Comparison of ENCODE assay signal across 1 cellular context in genomic region chr2:130181880-130182682, GRCh38.
A peak's percentile ranks its signal among the peaks of the same experiment; 100 is the strongest.
TF ChIP-seq lines count a peak whose summit lies in the region.
"Not testable (repeated sequence)": the region's sequence is repeated elsewhere in the genome, so short reads cannot be mapped to it uniquely, and the experiment has no call there.

A gene with protein sequence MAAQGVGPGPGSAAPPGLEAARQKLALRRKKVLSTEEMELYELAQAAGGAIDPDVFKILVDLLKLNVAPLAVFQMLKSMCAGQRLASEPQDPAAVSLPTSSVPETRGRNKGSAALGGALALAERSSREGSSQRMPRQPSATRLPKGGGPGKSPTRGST (plus strand): TSS chr2:130182262. CDS start chr2:130182283, 21 bp downstream.

TF ChIP-seq in K562, 482 proteins besides CTCF, POLR2A, EP300 and RAD21 (continued from another document):
- TF ChIP-seq, protein P1, sequence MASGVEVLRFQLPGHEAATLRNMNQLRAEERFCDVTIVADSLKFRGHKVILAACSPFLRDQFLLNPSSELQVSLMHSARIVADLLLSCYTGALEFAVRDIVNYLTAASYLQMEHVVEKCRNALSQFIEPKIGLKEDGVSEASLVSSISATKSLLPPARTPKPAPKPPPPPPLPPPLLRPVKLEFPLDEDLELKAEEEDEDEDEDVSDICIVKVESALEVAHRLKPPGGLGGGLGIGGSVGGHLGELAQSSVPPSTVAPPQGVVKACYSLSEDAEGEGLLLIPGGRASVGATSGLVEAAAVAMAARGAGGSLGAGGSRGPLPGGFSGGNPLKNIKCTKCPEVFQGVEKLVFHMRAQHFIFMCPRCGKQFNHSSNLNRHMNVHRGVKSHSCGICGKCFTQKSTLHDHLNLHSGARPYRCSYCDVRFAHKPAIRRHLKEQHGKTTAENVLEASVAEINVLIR (CRISPR knock-in tag; IDR thresholded peaks at IDR 0.05) = peak; percentile 35; the same call in 1 of the 2 replicates
- TF ChIP-seq ESRRA (IDR thresholded peaks at IDR 0.05; ENCODE audit: borderline replicate concordance, low read depth) (peak; percentile 19; the same call in 1 of the 2 replicates), CBX1 (IDR thresholded peaks at IDR 0.05; ENCODE audit: low read depth) (peak; percentile 39; the same call in 1 of the 2 replicates), CCNT2 (IDR thresholded peaks at IDR 0.05; ENCODE audit: borderline replicate concordance, extremely low read depth, insufficient read length, low read depth, low read length) (peak; percentile 54), MAZ (CRISPR knock-in tag; conservative IDR thresholded peaks at IDR 0.05 in 1 of 2, IDR thresholded peaks at IDR 0.05 in 1 of 2) (peak in 1 of 2 experiments; percentile 87), CTBP1 (IDR thresholded peaks at IDR 0.05; ENCODE audit: borderline replicate concordance) (peak; percentile 45; the same call in 1 of the 2 replicates), GMEB1 (CRISPR knock-in tag; IDR thresholded peaks at IDR 0.05) (peak; percentile 57; the same call in 1 of the 2 replicates), KAT2B (IDR thresholded peaks at IDR 0.05; ENCODE audit: low read depth, low read length) (peak; percentile 36), TBL1XR1 (IDR thresholded peaks at IDR 0.05; ENCODE audit: low read length in 2 of 2) (peak in 1 of 2 experiments; percentile 17; a peak in 1 of 4 replicates), CREM (IDR thresholded peaks at IDR 0.05; ENCODE audit: low read depth) (peak; percentile 87), GABPA (tag; conservative IDR thresholded peaks at IDR 0.05; ENCODE audit: low read depth) (peak; percentile 54), KLF1 (tag; IDR thresholded peaks at IDR 0.05) (peak; percentile 51; the same call in 1 of the 2 replicates), UBTF (IDR thresholded peaks at IDR 0.05; ENCODE audit: borderline replicate concordance in 1 of 2, low read depth in 2 of 2, low read length in 2 of 2) (0 out of 4 replicates have a peak, but pooled peaks of 1 of the 2 experiments have one; percentile 44), HMGN3 (IDR thresholded peaks at IDR 0.05; ENCODE audit: borderline replicate concordance, extremely low read depth, insufficient read length, low read depth, low read length) (peak; percentile 26), SMAD1 (IDR thresholded peaks at IDR 0.05; ENCODE audit: low read depth, low read length, partially characterized antibody) (peak; percentile 61), ZNF740 (CRISPR knock-in tag; IDR thresholded peaks at IDR 0.05) (peak; percentile 90; the same call in 1 of the 2 replicates), ZNF740 (tag; IDR thresholded peaks at IDR 0.05) (peak in 1 of 2 experiments; percentile 99; a peak in 2 of 4 replicates), EP400 (IDR thresholded peaks at IDR 0.05) (peak; percentile 59), TEAD1 (CRISPR knock-in tag; IDR thresholded peaks at IDR 0.05) (0 out of 4 replicates have a peak, but pooled peaks of 1 of the 2 experiments have one; percentile 46), CTCFL (IDR thresholded peaks at IDR 0.05; ENCODE audit: borderline replicate concordance, insufficient read depth, low read depth, low read length, poor library complexity, severe bottlenecking) (peak; percentile 96), SUPT5H (IDR thresholded peaks at IDR 0.05) (0 out of 2 replicates have a peak, but pooled peaks have one; percentile 10), RBFOX2 (IDR thresholded peaks at IDR 0.05; ENCODE audit: low read depth, low read length) (peak; percentile 86), TBP (optimal IDR thresholded peaks at IDR 0.05; ENCODE audit: low read depth, low read length) (peak; percentile 45), RCOR1 (IDR thresholded peaks at IDR 0.05; ENCODE audit: borderline replicate concordance in 1 of 2, low read depth in 2 of 2, low read length in 2 of 2) (peak in 1 of 2 experiments; percentile 41; a peak in 1 of 4 replicates), CXXC5 (CRISPR knock-in tag; IDR thresholded peaks at IDR 0.05) (peak; percentile 86), YY1 (IDR thresholded peaks at IDR 0.05; ENCODE audit: borderline replicate concordance in 1 of 3, control insufficient read depth in 1 of 3, extremely low read depth in 1 of 3, insufficient read depth in 3 of 3, insufficient read length in 1 of 3, insufficient replicate concordance in 2 of 3, low read depth in 1 of 3, low read length in 2 of 3) (peak in 2 of 3 experiments; percentile 72 to 78), FOSL1 (tag; conservative IDR thresholded peaks at IDR 0.05) (peak; percentile 51; the same call in 1 of the 2 replicates), PRDM10 (IDR thresholded peaks at IDR 0.05; ENCODE audit: partially characterized antibody) (peak; percentile 11), POLR2B (IDR thresholded peaks at IDR 0.05; ENCODE audit: low read depth, partially characterized antibody) (peak; percentile 7), FOXM1 (CRISPR knock-in tag; IDR thresholded peaks at IDR 0.05; ENCODE audit: low read depth) (0 out of 2 replicates have a peak, but pooled peaks have one; percentile 35), RBBP5 (IDR thresholded peaks at IDR 0.05; ENCODE audit: borderline replicate concordance, insufficient read depth, low read length, poor library complexity, severe bottlenecking) (peak; percentile 12), L3MBTL2 (IDR thresholded peaks at IDR 0.05) (0 out of 2 replicates have a peak, but pooled peaks have one; percentile 7), HNRNPL (IDR thresholded peaks at IDR 0.05; ENCODE audit: low read depth, low read length) (peak; percentile 90), PHF8 (IDR thresholded peaks at IDR 0.05; ENCODE audit: borderline replicate concordance, low read length) (peak; percentile 68; the same call in 1 of the 2 replicates)
- TF ChIP-seq, protein P2, sequence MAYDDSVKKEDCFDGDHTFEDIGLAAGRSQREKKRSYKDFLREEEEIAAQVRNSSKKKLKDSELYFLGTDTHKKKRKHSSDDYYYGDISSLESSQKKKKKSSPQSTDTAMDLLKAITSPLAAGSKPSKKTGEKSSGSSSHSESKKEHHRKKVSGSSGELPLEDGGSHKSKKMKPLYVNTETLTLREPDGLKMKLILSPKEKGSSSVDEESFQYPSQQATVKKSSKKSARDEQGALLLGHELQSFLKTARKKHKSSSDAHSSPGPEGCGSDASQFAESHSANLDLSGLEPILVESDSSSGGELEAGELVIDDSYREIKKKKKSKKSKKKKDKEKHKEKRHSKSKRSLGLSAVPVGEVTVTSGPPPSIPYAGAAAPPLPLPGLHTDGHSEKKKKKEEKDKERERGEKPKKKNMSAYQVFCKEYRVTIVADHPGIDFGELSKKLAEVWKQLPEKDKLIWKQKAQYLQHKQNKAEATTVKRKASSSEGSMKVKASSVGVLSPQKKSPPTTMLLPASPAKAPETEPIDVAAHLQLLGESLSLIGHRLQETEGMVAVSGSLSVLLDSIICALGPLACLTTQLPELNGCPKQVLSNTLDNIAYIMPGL (CRISPR knock-in tag; IDR thresholded peaks at IDR 0.05) = peak; percentile 79; the same call in 1 of the 2 replicates
- not testable (repeated sequence) for TF ChIP-seq FOXM1 (IDR thresholded peaks at IDR 0.05; ENCODE audit: low read depth)
